Comparison of ENCODE assay signal across 1 cellular context in the genomic region with DNA sequence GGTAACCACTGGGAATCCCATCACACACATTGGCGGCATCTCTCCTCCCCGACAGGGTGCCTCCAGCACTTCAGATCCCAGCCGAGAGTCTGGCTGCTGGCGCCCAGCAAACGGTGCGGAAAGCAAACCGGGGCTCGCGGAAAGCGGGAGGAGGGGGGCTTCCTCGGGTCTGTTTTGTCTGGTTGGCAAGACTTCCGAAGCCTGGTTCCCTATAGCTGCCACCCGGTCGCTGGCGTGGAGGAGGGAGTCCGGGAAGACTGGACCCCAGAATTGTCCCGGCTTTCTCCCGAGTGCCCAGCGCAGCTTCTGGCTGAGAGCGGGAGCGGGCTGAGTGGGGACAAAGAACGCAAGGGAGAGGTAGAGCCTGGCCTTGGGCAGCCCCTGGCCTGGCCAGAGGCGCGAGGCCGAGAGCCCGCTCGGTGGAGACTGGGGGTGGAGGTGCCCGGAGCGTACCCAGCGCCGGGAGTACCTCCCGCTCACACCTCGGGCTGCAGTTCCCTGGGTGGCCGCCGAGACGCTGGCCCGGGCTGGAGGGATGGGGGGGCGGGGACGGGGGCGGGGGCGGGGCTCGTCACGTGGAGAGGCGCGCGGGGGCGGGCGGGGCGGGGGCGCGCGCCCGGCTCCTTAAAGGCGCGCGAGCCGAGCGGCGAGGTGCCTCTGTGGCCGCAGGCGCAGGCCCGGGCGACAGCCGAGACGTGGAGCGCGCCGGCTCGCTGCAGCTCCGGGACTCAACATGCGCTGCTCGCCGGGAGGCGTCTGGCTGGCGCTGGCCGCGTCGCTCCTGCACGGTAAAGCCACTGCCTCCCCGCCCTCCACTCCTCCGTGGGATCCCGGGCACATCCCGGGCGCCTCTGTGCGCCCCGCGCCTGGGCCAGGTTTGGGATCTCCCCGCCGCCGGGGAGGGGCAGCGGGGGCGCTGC.
TF ChIP-seq lines count a peak whose summit lies in the region.

A gene (plus strand): TSS at position 654 of the 920 bp plus-strand sequence. CDS start 80 bp downstream, at position 734.

TF ChIP-seq in GM12878, 131 proteins besides CTCF, POLR2A, EP300 and RAD21 (continued from another document):
- TF ChIP-seq NFYA (IDR thresholded peaks at IDR 0.05; ENCODE audit: borderline replicate concordance, low read depth, low read length): no peak
- no peak for TF ChIP-seq TCF7 (IDR thresholded peaks at IDR 0.05; ENCODE audit: borderline replicate concordance)
- TF ChIP-seq IKZF2 (IDR thresholded peaks at IDR 0.05): no peak
- TF ChIP-seq ZBED1 (IDR thresholded peaks at IDR 0.05; ENCODE audit: borderline replicate concordance): no peak
- TF ChIP-seq KLF5 (IDR thresholded peaks at IDR 0.05; ENCODE audit: partially characterized antibody): no peak
- TF ChIP-seq, protein P1, sequence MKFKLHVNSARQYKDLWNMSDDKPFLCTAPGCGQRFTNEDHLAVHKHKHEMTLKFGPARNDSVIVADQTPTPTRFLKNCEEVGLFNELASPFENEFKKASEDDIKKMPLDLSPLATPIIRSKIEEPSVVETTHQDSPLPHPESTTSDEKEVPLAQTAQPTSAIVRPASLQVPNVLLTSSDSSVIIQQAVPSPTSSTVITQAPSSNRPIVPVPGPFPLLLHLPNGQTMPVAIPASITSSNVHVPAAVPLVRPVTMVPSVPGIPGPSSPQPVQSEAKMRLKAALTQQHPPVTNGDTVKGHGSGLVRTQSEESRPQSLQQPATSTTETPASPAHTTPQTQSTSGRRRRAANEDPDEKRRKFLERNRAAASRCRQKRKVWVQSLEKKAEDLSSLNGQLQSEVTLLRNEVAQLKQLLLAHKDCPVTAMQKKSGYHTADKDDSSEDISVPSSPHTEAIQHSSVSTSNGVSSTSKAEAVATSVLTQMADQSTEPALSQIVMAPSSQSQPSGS (IDR thresholded peaks at IDR 0.05; ENCODE audit: low read length): no peak
- TF ChIP-seq CREB1 (IDR thresholded peaks at IDR 0.05; ENCODE audit: low read depth): no peak
- TF ChIP-seq IKZF1 (conservative IDR thresholded peaks at IDR 0.05): no peak
- TF ChIP-seq SUPT20H (IDR thresholded peaks at IDR 0.05; ENCODE audit: borderline replicate concordance, control insufficient read depth, low read depth, low read length): no peak
